In genomic region chr2:185215497-185215896, GRCh38 we compare ENCODE assay signal across 23 cellular contexts.
DNase-seq lines count a peak whose midpoint lies in the region; ATAC-seq, FAIRE-seq and TF ChIP-seq lines count a peak whose summit lies in the region.
"Had no signal": no experiment of that assay in that cellular context is flagged by ENCODE, and none has a peak within 500 bp of the region (broad histone marks: within the 10 kb centered on the region; RNA-seq: fewer than 3 reads in every experiment).

No MANE protein-coding gene starts in this region.

- ATAC-seq in GM19467 (IDR thresholded peaks at IDR 0.05; ENCODE audit: unreplicated experiment) (peak; percentile 64), HG03280 (IDR thresholded peaks at IDR 0.05; ENCODE audit: unreplicated experiment) (peak; percentile 73), GM12878 (peak; percentile 85), gastrocnemius medialis (no peak), HG02981 (IDR thresholded peaks at IDR 0.05; ENCODE audit: unreplicated experiment) (no peak)
- ATAC-seq: activated CD4-positive, alpha-beta T cell treated with anti-CD3 and anti-CD28 coated beads for 36 hours; left lung; mucosa of descending colon had no signal

- 0% methylated on average over 3 of the region's 3 CpGs for WGBS in GM12878 (ENCODE audit: insufficient coverage, insufficient replicate concordance, low lambda C conversion rate, missing lambda C conversion rate)

- in situ Hi-C loops in GM12878 (cut with MboI): no loop called here
- in situ Hi-C loops in gastrocnemius medialis (cut with MboI; ENCODE audit: low sequenced_read_pairs in 4 of 4): no loop called here

- H3K27ac ChIP-seq in C4-2B (no peak overlapping the region), GM12878 (ENCODE audit: control insufficient read depth, insufficient read depth) (no peak overlapping the region), gastrocnemius medialis (no peak overlapping the region)
- H3K27ac ChIP-seq: BLaER1, GM23248, left lung, right atrium auricular region had no signal

- H3K9ac ChIP-seq in GM12878 (ENCODE audit: control insufficient read depth, insufficient read depth, low read length): no peak overlapping the region
- H3K9ac ChIP-seq: BLaER1, GM23248 had no signal

- peak; percentile 14; the same call in 1 of the 2 replicates for TF ChIP-seq CTCF in C4-2B (conservative IDR thresholded peaks at IDR 0.05)
- TF ChIP-seq CTCF in GM12878 (IDR thresholded peaks at IDR 0.05 in 2 of 3, conservative IDR thresholded peaks at IDR 0.05 in 1 of 3; ENCODE audit: control insufficient read depth in 2 of 3, extremely low read depth in 1 of 3, insufficient read depth in 1 of 3, low read depth in 3 of 3, low read length in 3 of 3): peak in 1 of 3 experiments; percentile 4; a peak in 1 of 6 replicates
- no peak for TF ChIP-seq CTCF in gastrocnemius medialis (IDR thresholded peaks at IDR 0.05 in 4 of 5, conservative IDR thresholded peaks at IDR 0.05 in 1 of 5)

- CTCF ChIA-PET in GM12878 (lab: Yijun Ruan, JAX): interaction anchor here (0.5 to 9.0 kb wide), 3 partner anchors 37 to 1158 kb away, joined by 3 to 149 read pairs (median 3); no protein-coding TSS in a partner anchor

- H3K27me3 ChIP-seq in GM12878 (replicated peaks in 1 of 2; ENCODE audit: control insufficient read depth in 2 of 2, insufficient read depth in 2 of 2, low read length in 1 of 2) (no peaks in the 10 kb centered on the region), gastrocnemius medialis (no peaks in the 10 kb centered on the region)
- H3K27me3 ChIP-seq: BLaER1, left lung, right atrium auricular region had no signal

- H3K9me3 ChIP-seq in GM12878 (replicated peaks; ENCODE audit: control insufficient read depth, insufficient read depth, low read length): no peaks in the 10 kb centered on the region
- no peaks in the 10 kb centered on the region for H3K9me3 ChIP-seq in gastrocnemius medialis
- H3K9me3 ChIP-seq: left lung, mucosa of descending colon, right atrium auricular region had no signal

- RAD21 ChIA-PET in GM12878 (lab: Charles Lee; ENCODE audit: unreplicated experiment): interaction anchor here (1.1 to 9.3 kb wide), 3 partner anchors 31 to 76 kb away, joined by 3 to 112 read pairs (median 3); no protein-coding TSS in a partner anchor

- H2AFZ ChIP-seq in GM12878 (ENCODE audit: control insufficient read depth, low read depth, low read length): no peak overlapping the region
- H2AFZ ChIP-seq: GM23248 had no signal

- TF ChIP-seq RAD21 in GM12878 (IDR thresholded peaks at IDR 0.05; ENCODE audit: insufficient read depth, low read depth, low read length): no peak

- no peak for TF ChIP-seq EP300 in GM12878 (IDR thresholded peaks at IDR 0.05; ENCODE audit: borderline replicate concordance in 1 of 2, control insufficient read depth in 1 of 2, low read depth in 2 of 2, low read length in 2 of 2)

- SMC1A ChIA-PET in GM12878 (lab: Charles Lee; ENCODE audit: uncharacterized antibody, unreplicated experiment): interaction anchor here (0.5 to 5.3 kb wide), 5 partner anchors 8 to 70 kb away, joined by 3 to 46 read pairs (median 4); no protein-coding TSS in a partner anchor

- H3K4me2 ChIP-seq in GM12878 (ENCODE audit: control insufficient read depth, insufficient read depth): no peak overlapping the region
- H3K4me2 ChIP-seq: BLaER1 had no signal

- intact Hi-C loops in GM12878 (cut with micrococcal nuclease; ENCODE audit: unreplicated experiment) (no loop called here), head of caudate nucleus (cut with DNase I) (no loop called here), gastrocnemius medialis (cut with DNase I; ENCODE audit: low total_unique reads) (no loop called here)

- DNase-seq in GM12878 (ENCODE audit: low read depth, low spot score) (no peak), head of caudate nucleus (no peak), gastrocnemius medialis (no peak), GDM1 (lab: John Stamatoyannopoulos, UW) (no peak)
- DNase-seq: activated CD4-positive, alpha-beta T cell treated with anti-CD3 and anti-CD28 coated beads for 36 hours; activated gamma-delta T cell; amygdala; effector memory CD4-positive, alpha-beta T cell; GM23248; hypothalamus; IMR-90; left lung; mucosa of descending colon; MV-4-11; NCI-H2081; NCI-H526 had no signal

- H3K79me2 ChIP-seq in GM12878 (ENCODE audit: control insufficient read depth, insufficient read depth, low read length): no peaks in the 10 kb centered on the region

- H3K4me1 ChIP-seq in GM12878 (ENCODE audit: control insufficient read depth, insufficient read depth, low read length): no peaks in the 10 kb centered on the region
- H3K4me1 ChIP-seq in gastrocnemius medialis: no peaks in the 10 kb centered on the region
- H3K4me1 ChIP-seq: BLaER1, left lung, right atrium auricular region had no signal

- TF ChIP-seq POLR2A in GM12878 (IDR thresholded peaks at IDR 0.05; ENCODE audit: low read depth, low read length) (no peak), gastrocnemius medialis (IDR thresholded peaks at IDR 0.05) (no peak)

- POLR2A ChIA-PET in GM12878 (lab: Charles Lee): no interaction called here

- no peaks in the 10 kb centered on the region for H4K20me1 ChIP-seq in GM12878 (ENCODE audit: control insufficient read depth, insufficient read depth)
- H4K20me1 ChIP-seq: BLaER1 had no signal

- no TSS peak for BruUV-seq in GM12878 (replicated peaks; lab: Mats Ljungman, UMichigan)

- H3K4me3 ChIP-seq in GM12878: no peak overlapping the region
- no peak overlapping the region for H3K4me3 ChIP-seq in gastrocnemius medialis
- H3K4me3 ChIP-seq: BLaER1, GM23248, left lung, mucosa of descending colon, right atrium auricular region had no signal

- no peak for FAIRE-seq in GM12878 (lab: Jason Lieb, UNC)
- FAIRE-seq: A204.1 had no signal

- H3K36me3 ChIP-seq in GM12878 (ENCODE audit: control insufficient read depth in 2 of 2, insufficient read depth in 2 of 2, low read length in 1 of 2): no peaks in the 10 kb centered on the region
- no peaks in the 10 kb centered on the region for H3K36me3 ChIP-seq in gastrocnemius medialis
- H3K36me3 ChIP-seq: BLaER1, left lung, right atrium auricular region had no signal

TF ChIP-seq in GM12878, 131 proteins besides CTCF, POLR2A, EP300 and RAD21:
- TF ChIP-seq NR2F1 (conservative IDR thresholded peaks at IDR 0.05) (no peak), SPI1 (IDR thresholded peaks at IDR 0.05; ENCODE audit: borderline replicate concordance, insufficient read depth, low read depth, low read length) (no peak), ATF2 (IDR thresholded peaks at IDR 0.05; ENCODE audit: low read length) (no peak), RB1 (IDR thresholded peaks at IDR 0.05; ENCODE audit: borderline replicate concordance) (no peak), GABPA (IDR thresholded peaks at IDR 0.05; ENCODE audit: low read depth) (no peak), GATAD2B (conservative IDR thresholded peaks at IDR 0.05; ENCODE audit: low read depth) (no peak), BCL11A (IDR thresholded peaks at IDR 0.05; ENCODE audit: low read depth, low read length) (no peak), RELA (IDR thresholded peaks at IDR 0.05; ENCODE audit: borderline replicate concordance, partially characterized antibody) (no peak), RAD51 (IDR thresholded peaks at IDR 0.05) (no peak), PML (IDR thresholded peaks at IDR 0.05; ENCODE audit: low read length) (no peak), CUX1 (IDR thresholded peaks at IDR 0.05; ENCODE audit: insufficient replicate concordance, low read depth, low read length) (no peak)

Comparison
In these comparisons a context has a peak if more than half of its experiments do, and no peak if none do; other contexts are left out.
1. ATAC-seq: peak in GM19467 (single experiment), HG03280 (single experiment) and GM12878 (single experiment); none in gastrocnemius medialis (0 of 2) and HG02981 (single experiment).